Comparison of ENCODE assay signal across 31 cellular contexts in the genomic region with DNA sequence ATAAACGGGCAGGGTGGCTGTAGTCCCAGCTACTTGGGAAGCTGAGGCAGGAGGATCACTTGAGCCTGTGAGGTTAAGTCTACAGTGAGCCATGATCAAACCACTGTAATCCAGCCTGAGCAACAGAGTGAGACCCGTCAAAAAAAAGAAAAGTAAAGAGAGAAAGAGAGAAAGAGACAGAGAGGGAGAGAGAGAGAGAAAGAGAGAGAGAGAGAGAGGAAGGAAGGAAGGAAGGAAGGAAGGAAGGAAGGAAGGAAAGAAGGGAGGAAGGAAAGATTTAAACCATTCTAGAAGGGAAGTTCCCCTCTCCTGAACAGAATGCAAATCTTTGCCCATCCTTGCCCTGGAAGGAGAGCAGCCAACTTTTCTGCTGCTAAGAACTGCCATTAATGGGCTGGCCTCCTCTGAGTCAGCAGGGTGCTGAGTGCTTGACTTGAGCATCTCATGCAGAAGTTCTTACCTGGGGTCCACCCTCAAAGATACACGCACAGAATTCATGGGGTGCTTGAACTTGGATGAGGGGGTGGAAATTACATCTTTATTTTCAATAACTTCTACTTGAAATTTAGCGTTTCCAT. TPM values are rescaled to one million over a fixed set of nuclear protein-coding genes. Genes with fewer than 3 reads are reported as not detected.
"Had no signal": no experiment of that assay in that cellular context is flagged by ENCODE, and none has a peak within 500 bp of the region (broad histone marks: within the 10 kb centered on the region; RNA-seq: fewer than 3 reads in every experiment).

No MANE protein-coding gene starts in this region.

- H3K36me3 ChIP-seq: left ventricle myocardium inferior, neural progenitor cell, neutrophil, ovary, right atrium auricular region, right lobe of liver, suprapubic skin, thoracic aorta, tibial artery, upper lobe of right lung, uterus had no signal

- H3K9me3 ChIP-seq: left ventricle myocardium inferior, neutrophil, ovary, right atrium auricular region, right lobe of liver, suprapubic skin, thoracic aorta, tibial artery, upper lobe of right lung, uterus had no signal

- H3K27ac ChIP-seq: left ventricle myocardium inferior, neural progenitor cell, neutrophil, ovary, right atrium auricular region, right lobe of liver, suprapubic skin, thoracic aorta, tibial artery, upper lobe of right lung, uterus had no signal

- DNase-seq: hypothalamus; islet precursor cell; left ventricle myocardium inferior; mesendoderm; naive B cell; natural killer cell; nephron progenitor cell; occipital lobe; ovary; right lobe of liver; stimulated activated CD4-positive, alpha-beta T cell treated with anti-CD3 and anti-CD28 coated beads, Interleukin-1b, Interleukin-23, amount 100 ng/mL, for 48 hours; stimulated activated CD4-positive, alpha-beta T cell treated with anti-CD3 and anti-CD28 coated beads, Interleukin-2, amount 100 ng/mL, for 48 hours; stimulated activated CD4-positive, alpha-beta T cell treated with anti-CD3 and anti-CD28 coated beads, Interleukin-4, amount 100 ng/mL, for 4 hours; stimulated activated naive B cell treated with anti-CD40 and anti-IgM and Interleukin-4, amounts not matched to agents 10 μg/mL and 1 μg/mL and 100 μg/mL, for 72 hours; tibial artery; trophoblast cell; upper lobe of right lung; uterus had no signal

- H3K4me1 ChIP-seq: left ventricle myocardium inferior, right atrium auricular region, right lobe of liver, suprapubic skin, tibial artery, upper lobe of right lung, uterus had no signal

- H3K4me3 ChIP-seq: left ventricle myocardium inferior, lung, neural progenitor cell, ovary, right atrium auricular region, right lobe of liver, smooth muscle cell, suprapubic skin, thoracic aorta, tibial artery, upper lobe of right lung, uterus had no signal

- H3K27me3 ChIP-seq: neural progenitor cell, neutrophil, ovary, right atrium auricular region, right lobe of liver, suprapubic skin, uterus had no signal

RNA-seq across cellular contexts. Expression of a gene that starts 59.1 kb away (rescaled TPM):
- total RNA-seq: kidney epithelial cell, left ventricle myocardium inferior, lower leg skin, lung, occipital lobe, progenitor cell of endocrine pancreas, pulmonary artery endothelial cell, renal cortical epithelial cell, right atrium auricular region, smooth muscle cell, subcutaneous adipose tissue, thoracic aorta, upper lobe of right lung, uterus had no signal
